ENCODE assay signal across 16 cellular contexts in the genomic region with DNA sequence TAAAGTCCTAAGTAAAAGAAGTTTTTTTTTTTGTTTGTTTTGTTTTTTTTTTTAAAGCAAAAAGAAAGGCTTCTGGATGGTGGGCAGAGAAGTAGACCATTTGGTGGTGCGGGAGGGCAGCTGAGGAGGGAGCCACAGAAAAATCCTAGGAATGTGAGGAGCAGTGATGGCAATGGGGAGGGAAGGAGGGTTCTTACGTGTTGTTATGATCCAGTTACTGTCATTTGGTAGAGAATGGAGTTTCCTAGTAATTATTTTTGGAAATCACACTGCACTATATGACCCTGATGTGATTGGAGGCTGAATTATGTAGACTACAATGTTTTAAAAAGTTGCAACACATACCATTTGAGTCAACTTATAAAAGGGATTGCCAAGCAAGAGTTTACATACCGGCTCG. TPM values are rescaled to one million over a fixed set of nuclear protein-coding genes. Genes with fewer than 3 reads are reported as not detected.
DNase-seq lines count a peak whose midpoint lies in the region; ATAC-seq, FAIRE-seq and TF ChIP-seq lines count a peak whose summit lies in the region.
"Had no signal": no experiment of that assay in that cellular context is flagged by ENCODE, and none has a peak within 500 bp of the region (broad histone marks: within the 10 kb centered on the region; RNA-seq: fewer than 3 reads in every experiment).

No MANE protein-coding gene starts in this region.

- H3K9ac ChIP-seq in subcutaneous abdominal adipose tissue (ENCODE audit: low read length in 5 of 5) = no peak overlapping the region

- H3K27me3 ChIP-seq in lung (ENCODE audit: control insufficient read depth, insufficient read depth) = no peaks in the 10 kb centered on the region
- H3K27me3 ChIP-seq in subcutaneous abdominal adipose tissue (ENCODE audit: control insufficient read depth in 5 of 5, insufficient read depth in 4 of 5, low read length in 5 of 5) = peaks cover 0 to 4% (median 0%) of the 10 kb centered on the region in 5 donors

- H3K27ac Mint-ChIP-seq in endothelial cell (ENCODE audit: unreplicated experiment) = no peak overlapping the region

- H3K4me3 ChIP-seq in lung (no peak overlapping the region), subcutaneous abdominal adipose tissue (ENCODE audit: low read depth in 1 of 5, low read length in 5 of 5) (no peak overlapping the region)

- no peak for TF ChIP-seq CTCF in endothelial cell (IDR thresholded peaks at IDR 0.05; ENCODE audit: unreplicated experiment)
- TF ChIP-seq CTCF in lung (IDR thresholded peaks at IDR 0.05; ENCODE audit: control extremely low read depth, extremely low read depth) = no peak

- H3K4me1 ChIP-seq in lung (ENCODE audit: control insufficient read depth in 2 of 2, insufficient read depth in 2 of 2, low read length in 2 of 2) (peaks cover 12 to 27% of the 10 kb centered on the region in 2 donors), subcutaneous abdominal adipose tissue (ENCODE audit: control insufficient read depth in 5 of 5, insufficient read depth in 5 of 5, low read length in 5 of 5) (peaks cover 0 to 67% (median 5%) of the 10 kb centered on the region in 5 donors)

- FAIRE-seq in frontal cortex (lab: Jason Lieb, UNC) = no peak
- FAIRE-seq: G401.6, GM12892 had no signal

- H3K27ac ChIP-seq in lung (ENCODE audit: low read depth in 1 of 2, low read length in 1 of 2) (no peak overlapping the region), subcutaneous abdominal adipose tissue (ENCODE audit: low read depth, low read length) (peak overlapping the region; percentile 37)

- 61 to 74% methylated on average over 4 of the region's 4 CpGs for WGBS in lung, 2 donors

- H3K4me3 Mint-ChIP-seq in endothelial cell (ENCODE audit: unreplicated experiment) = peak overlapping the region; percentile 38
- H3K4me3 Mint-ChIP-seq: IgD-negative memory B cell had no signal

- ATAC-seq in lung (ENCODE audit: insufficient read depth, low FRiP score) = peak; percentile 32

- DNase-seq in LHCN-M2 (ENCODE audit: low read depth) (peak; percentile 17), endothelial cell (ENCODE audit: low spot score) (no peak), lung (ENCODE audit: low spot score) (no peak), frontal cortex (ENCODE audit: low spot score in 2 of 2) (no peak), T-helper 1 cell (no peak), NCI-H2171 treated with DMSO at 0.1 percent for 48 hours (lab: John Stamatoyannopoulos, UW) (no peak)
- DNase-seq: AML-193, NCI-H1436 treated with DMSO at 0.1 percent for 48 hours, NCI-H2081, NCI-H524 treated with DMSO at 0.1 percent for 48 hours, OCI-M1, RPMI8226 had no signal

- H3K9me3 Mint-ChIP-seq in endothelial cell (ENCODE audit: unreplicated experiment) = no peaks in the 10 kb centered on the region

- H3K4me1 Mint-ChIP-seq in endothelial cell (ENCODE audit: unreplicated experiment) = peaks cover 73% of the 10 kb centered on the region
- H3K4me1 Mint-ChIP-seq: IgD-negative memory B cell had no signal

- H3K27me3 Mint-ChIP-seq in endothelial cell (ENCODE audit: unreplicated experiment) = peaks cover 5% of the 10 kb centered on the region

- H3K36me3 ChIP-seq in lung (ENCODE audit: control insufficient read depth in 2 of 2, insufficient read depth in 2 of 2, low read length in 2 of 2) = peaks cover 0 to 22% of the 10 kb centered on the region in 2 donors
- H3K36me3 ChIP-seq in subcutaneous abdominal adipose tissue (ENCODE audit: control insufficient read depth in 5 of 5, insufficient read depth in 5 of 5, low read length in 5 of 5) = peaks cover 0 to 12% (median 8%) of the 10 kb centered on the region in 5 donors

- H3K9me3 ChIP-seq in lung (ENCODE audit: control insufficient read depth in 2 of 2, insufficient read depth in 1 of 2, low read length in 1 of 2) (no peaks in the 10 kb centered on the region), subcutaneous abdominal adipose tissue (ENCODE audit: control insufficient read depth in 5 of 5, low read length in 5 of 5) (no peaks in the 10 kb centered on the region)

- H3K36me3 Mint-ChIP-seq in endothelial cell (ENCODE audit: low read depth, unreplicated experiment) = peaks cover 82% of the 10 kb centered on the region
- H3K36me3 Mint-ChIP-seq: IgD-negative memory B cell had no signal

RNA-seq across cellular contexts. Expression of gene ADGRF5, which starts 22.1 kb away (rescaled TPM):
- total RNA-seq in LHCN-M2 (2014; rRNA removed) (not detected in 2 replicates), endothelial cell (ENCODE audit: unreplicated experiment) (250 TPM), lung (100 to 1,000 TPM; 206 to 339 TPM), frontal cortex (6.5 TPM)
- 0.04 TPM for polyA plus RNA-seq in LHCN-M2 (2012)
- polyA plus RNA-seq in lung = 10 to 100 TPM; 71.3 to 78.0 TPM
- polyA plus RNA-seq: IgD-negative memory B cell had no signal

Comparison
In these comparisons a context has a peak if more than half of its experiments do, and no peak if none do; other contexts are left out.
1. RNA of gene ADGRF5, which starts 22.1 kb away (total RNA-seq): 206 to 339 TPM in lung and 250 TPM in endothelial cell (single experiment); 6.5 TPM in frontal cortex (single experiment) and not detected in LHCN-M2; every median in the first group is over 10 times any median in the second.